11 cellular contexts compared by ENCODE assay signal in the genomic region with DNA sequence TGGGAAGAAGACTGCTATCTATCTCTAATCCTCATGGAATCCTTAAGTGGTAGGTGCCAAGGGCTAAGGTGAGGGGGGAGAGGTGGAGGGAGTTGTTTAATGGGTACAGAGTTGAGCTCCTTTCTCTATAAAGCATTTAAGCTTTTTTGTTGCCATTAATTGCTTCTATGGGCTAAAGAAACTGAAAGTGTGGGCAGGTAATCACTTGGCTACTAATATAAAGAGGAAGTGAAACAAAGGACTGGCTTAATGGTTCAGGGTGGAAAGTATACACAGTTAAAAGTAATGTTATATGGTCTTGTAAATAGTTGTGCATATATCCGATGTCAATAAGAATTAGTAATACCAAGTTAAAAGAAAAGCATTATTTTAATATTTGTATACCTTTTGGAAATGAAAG.
DNase-seq lines count a peak whose midpoint lies in the region; ATAC-seq, FAIRE-seq and TF ChIP-seq lines count a peak whose summit lies in the region.
"Had no signal": no experiment of that assay in that cellular context is flagged by ENCODE, and none has a peak within 500 bp of the region (broad histone marks: within the 10 kb centered on the region; RNA-seq: fewer than 3 reads in every experiment).

No MANE protein-coding gene starts in this region.

- no peaks in the 10 kb centered on the region for H3K9me3 ChIP-seq in A549
- H3K9me3 ChIP-seq: prostate gland had no signal

- H3K4me2 ChIP-seq in A549: no peak overlapping the region
- H3K4me2 ChIP-seq: PC-9 had no signal

- in situ Hi-C loops in brain microvascular endothelial cell (cut with HindIII; ENCODE audit: low pct_ligation_motif_present, low sequenced_read_pairs): no loop called here

- DNase-seq in A549 (ENCODE audit: low read depth in 1 of 2, low spot score in 1 of 2) (no peak), GM19239 (ENCODE audit: insufficient read length, low spot score) (peak; percentile 12), foreskin fibroblast (no peak), mucosa of gallbladder (ENCODE audit: low spot score) (no peak), brain microvascular endothelial cell (no peak), NCI-H748 treated with DMSO at 0.1 percent for 48 hours (lab: John Stamatoyannopoulos, UW) (no peak)
- DNase-seq: activated CD4-positive, alpha-beta T cell treated with anti-CD3 and anti-CD28 coated beads for 36 hours; PC-9 had no signal

- TF ChIP-seq RAD21 in A549 (conservative IDR thresholded peaks at IDR 0.05 in 1 of 2, IDR thresholded peaks at IDR 0.05 in 1 of 2): no peak

- no peak for TF ChIP-seq POLR2A in A549 (IDR thresholded peaks at IDR 0.05; ENCODE audit: low read length)

- POLR2A ChIA-PET in A549 (lab: Yijun Ruan, JAX): no interaction called here

- no peak overlapping the region for H3K27ac ChIP-seq in A549
- no peak overlapping the region for H3K27ac ChIP-seq in brain microvascular endothelial cell
- H3K27ac ChIP-seq: PC-9, prostate gland had no signal

- TF ChIP-seq CTCF in A549 (IDR thresholded peaks at IDR 0.05): no peak
- TF ChIP-seq CTCF in foreskin fibroblast (IDR thresholded peaks at IDR 0.05; ENCODE audit: low read depth, low read length): no peak
- no peak for TF ChIP-seq CTCF in brain microvascular endothelial cell (IDR thresholded peaks at IDR 0.05; ENCODE audit: low read depth, low read length, missing control alignments)

- FAIRE-seq in A549 (lab: Jason Lieb, UNC) (peak; percentile 7), GM19239 (lab: Jason Lieb, UNC) (peak; percentile 98)

- TF ChIP-seq EP300 in A549 (IDR thresholded peaks at IDR 0.05): no peak

- no peaks in the 10 kb centered on the region for H3K27me3 ChIP-seq in brain microvascular endothelial cell (replicated peaks)

- H3K4me1 ChIP-seq in A549: no peaks in the 10 kb centered on the region
- H3K4me1 ChIP-seq: prostate gland had no signal

- no peaks in the 10 kb centered on the region for H3K36me3 ChIP-seq in brain microvascular endothelial cell (replicated peaks)
- H3K36me3 ChIP-seq: prostate gland had no signal

- ATAC-seq in A549 (no peak), HG02798 (IDR thresholded peaks at IDR 0.05; ENCODE audit: poor library complexity, unreplicated experiment) (peak; percentile 98), HG03571 (IDR thresholded peaks at IDR 0.05; ENCODE audit: unreplicated experiment) (peak; percentile 93)
- ATAC-seq: activated CD4-positive, alpha-beta T cell treated with anti-CD3 and anti-CD28 coated beads for 36 hours had no signal

- H3K4me3 ChIP-seq in A549 (no peak overlapping the region), foreskin fibroblast (ENCODE audit: low read depth in 1 of 2, low read length in 2 of 2) (no peak overlapping the region), brain microvascular endothelial cell (ENCODE audit: low read depth, low read length) (no peak overlapping the region)
- H3K4me3 ChIP-seq: PC-9, prostate gland had no signal

- whole genome bisulfite sequencing in A549 (ENCODE audit: missing lambda C conversion rate): 91% methylated on average over 1 of the region's 1 CpG

- CTCF ChIA-PET in A549 (lab: Yijun Ruan, JAX): no interaction called here

TF ChIP-seq in A549, 52 proteins besides CTCF, POLR2A, EP300 and RAD21:
- TF ChIP-seq CBX8 (IDR thresholded peaks at IDR 0.05): no peak
- no peak for TF ChIP-seq JUN (IDR thresholded peaks at IDR 0.05)
- no peak for TF ChIP-seq CHD2 (IDR thresholded peaks at IDR 0.05; ENCODE audit: low read length, partially characterized antibody)
- TF ChIP-seq, protein P1, sequence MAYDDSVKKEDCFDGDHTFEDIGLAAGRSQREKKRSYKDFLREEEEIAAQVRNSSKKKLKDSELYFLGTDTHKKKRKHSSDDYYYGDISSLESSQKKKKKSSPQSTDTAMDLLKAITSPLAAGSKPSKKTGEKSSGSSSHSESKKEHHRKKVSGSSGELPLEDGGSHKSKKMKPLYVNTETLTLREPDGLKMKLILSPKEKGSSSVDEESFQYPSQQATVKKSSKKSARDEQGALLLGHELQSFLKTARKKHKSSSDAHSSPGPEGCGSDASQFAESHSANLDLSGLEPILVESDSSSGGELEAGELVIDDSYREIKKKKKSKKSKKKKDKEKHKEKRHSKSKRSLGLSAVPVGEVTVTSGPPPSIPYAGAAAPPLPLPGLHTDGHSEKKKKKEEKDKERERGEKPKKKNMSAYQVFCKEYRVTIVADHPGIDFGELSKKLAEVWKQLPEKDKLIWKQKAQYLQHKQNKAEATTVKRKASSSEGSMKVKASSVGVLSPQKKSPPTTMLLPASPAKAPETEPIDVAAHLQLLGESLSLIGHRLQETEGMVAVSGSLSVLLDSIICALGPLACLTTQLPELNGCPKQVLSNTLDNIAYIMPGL (CRISPR knock-in tag; IDR thresholded peaks at IDR 0.05; ENCODE audit: borderline replicate concordance): no peak
- TF ChIP-seq, protein P2, sequence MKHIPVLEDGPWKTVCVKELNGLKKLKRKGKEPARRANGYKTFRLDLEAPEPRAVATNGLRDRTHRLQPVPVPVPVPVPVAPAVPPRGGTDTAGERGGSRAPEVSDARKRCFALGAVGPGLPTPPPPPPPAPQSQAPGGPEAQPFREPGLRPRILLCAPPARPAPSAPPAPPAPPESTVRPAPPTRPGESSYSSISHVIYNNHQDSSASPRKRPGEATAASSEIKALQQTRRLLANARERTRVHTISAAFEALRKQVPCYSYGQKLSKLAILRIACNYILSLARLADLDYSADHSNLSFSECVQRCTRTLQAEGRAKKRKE (CRISPR knock-in tag; IDR thresholded peaks at IDR 0.05; ENCODE audit: low read depth): no peak
- TF ChIP-seq GATA3 (IDR thresholded peaks at IDR 0.05; ENCODE audit: borderline replicate concordance): no peak
- no peak for TF ChIP-seq NR3C1 (IDR thresholded peaks at IDR 0.05)
- TF ChIP-seq SMC3 (IDR thresholded peaks at IDR 0.05): no peak
- TF ChIP-seq CBX2 (IDR thresholded peaks at IDR 0.05; ENCODE audit: borderline replicate concordance, low read depth): no peak
- no peak for TF ChIP-seq HOXB13 (CRISPR knock-in tag; IDR thresholded peaks at IDR 0.05; ENCODE audit: low read depth)
- TF ChIP-seq BHLHE40 (IDR thresholded peaks at IDR 0.05; ENCODE audit: low read depth, low read length): no peak
- TF ChIP-seq FOSL2 (IDR thresholded peaks at IDR 0.05): no peak
- TF ChIP-seq FOSL2 (CRISPR knock-in tag; IDR thresholded peaks at IDR 0.05): no peak
- no peak for TF ChIP-seq MYC (IDR thresholded peaks at IDR 0.05; ENCODE audit: borderline replicate concordance, low read length)

Comparison
In these comparisons a context has a peak if more than half of its experiments do, and no peak if none do; other contexts are left out.
1. ATAC-seq: peak in HG02798 (single experiment) and HG03571 (single experiment); none in A549 (0 of 2).